ENCODE assay signal across 20 cellular contexts in the genomic region with DNA sequence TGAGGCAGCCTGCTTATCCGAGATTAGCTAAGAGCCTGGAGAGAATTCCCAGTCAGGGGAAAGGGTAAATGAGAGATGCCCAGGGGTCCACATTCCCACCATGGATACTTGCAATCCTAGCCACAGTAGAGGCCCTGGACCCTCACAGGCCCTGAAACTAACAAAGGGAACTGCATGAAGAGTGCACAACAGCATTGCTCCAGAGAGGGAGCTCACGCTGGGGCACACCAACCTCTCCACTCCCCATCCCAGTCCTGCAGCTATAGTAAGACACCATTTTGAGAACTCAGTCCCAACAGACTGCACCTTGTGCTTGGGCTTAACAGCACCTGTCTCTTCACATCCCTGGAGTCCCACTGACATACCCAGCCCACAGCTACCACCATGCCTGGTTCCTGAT. TPM values are rescaled to one million over a fixed set of nuclear protein-coding genes. Genes with fewer than 3 reads are reported as not detected.
DNase-seq lines count a peak whose midpoint lies in the region; ATAC-seq and TF ChIP-seq lines count a peak whose summit lies in the region.
"Had no signal": no experiment of that assay in that cellular context is flagged by ENCODE, and none has a peak within 500 bp of the region (broad histone marks: within the 10 kb centered on the region; RNA-seq: fewer than 3 reads in every experiment).

No MANE protein-coding gene starts in this region.

- H3K4me1 Mint-ChIP-seq in GM23338 (peaks cover 56% of the 10 kb centered on the region), endodermal cell (peaks cover 35% of the 10 kb centered on the region), nephron (peaks cover 38% of the 10 kb centered on the region)

- peak; percentile 30 for DNase-seq in GM23338 (ENCODE audit: low spot score)
- peak; percentile 74 for DNase-seq in endodermal cell
- DNase-seq in NK-92 (lab: John Stamatoyannopoulos, UW; ENCODE audit: unreplicated experiment), result no peak
- DNase-seq in GOT3 (lab: John Stamatoyannopoulos, UW), result no peak
- no peak for DNase-seq in suprapubic skin (ENCODE audit: low spot score in 2 of 2)
- DNase-seq: CD4-positive, alpha-beta memory T cell; H7; KG1; NCI-H1092 treated with DMSO at 0.1 percent for 48 hours; NCI-H146; NCI-H2029; NCI-H226; NCI-H510A treated with DMSO at 0.1 percent for 48 hours; NCI-H774; SIG-M5; SK-N-SH had no signal

- H3K9me3 ChIP-seq in HUES48 (ENCODE audit: control insufficient read depth, insufficient read depth, low read length), result peaks cover 10% of the 10 kb centered on the region
- H3K9me3 ChIP-seq in endodermal cell (ENCODE audit: control insufficient read depth, low read length), result peaks cover 42% of the 10 kb centered on the region
- no peaks in the 10 kb centered on the region for H3K9me3 ChIP-seq in suprapubic skin

- no peaks in the 10 kb centered on the region for H3K9me2 ChIP-seq in GM23338 (ENCODE audit: insufficient read depth)
- H3K9me2 ChIP-seq: SK-N-SH had no signal

- 75 to 78% methylated on average over 2 of the region's 2 CpGs for WGBS in endodermal cell (ENCODE audit: insufficient coverage in 1 of 2, insufficient read length in 1 of 2), 2 experiments
- WGBS in suprapubic skin, result 95% methylated on average over 2 of the region's 2 CpGs

- H3K27ac ChIP-seq in GM23338 (ENCODE audit: low read depth), result no peak overlapping the region
- H3K27ac ChIP-seq in HUES48 (ENCODE audit: low read depth, low read length), result peak overlapping the region; percentile 5
- no peak overlapping the region for H3K27ac ChIP-seq in endodermal cell (ENCODE audit: low read depth, low read length)
- no peak overlapping the region for H3K27ac ChIP-seq in suprapubic skin

- peak; percentile 68 for ATAC-seq in GM23338
- ATAC-seq: Panc1 had no signal

- H3K4me1 ChIP-seq in GM23338 (ENCODE audit: insufficient read depth), result peaks cover 38% of the 10 kb centered on the region
- H3K4me1 ChIP-seq in HUES48 (ENCODE audit: control insufficient read depth, insufficient read depth, low read length), result peaks cover 51% of the 10 kb centered on the region
- H3K4me1 ChIP-seq in endodermal cell (ENCODE audit: control insufficient read depth, insufficient read depth, low read length), result no peaks in the 10 kb centered on the region
- peaks cover 6% of the 10 kb centered on the region for H3K4me1 ChIP-seq in suprapubic skin

- H3K4me2 ChIP-seq in GM23338, result no peak overlapping the region
- H3K4me2 ChIP-seq: SK-N-SH had no signal

- no peak for TF ChIP-seq POLR2A in suprapubic skin (IDR thresholded peaks at IDR 0.05)

- H3K27me3 Mint-ChIP-seq in GM23338 (ENCODE audit: insufficient read depth, low read depth, poor library complexity) (peaks cover 4% of the 10 kb centered on the region), endodermal cell (ENCODE audit: insufficient read depth) (no peaks in the 10 kb centered on the region), nephron (ENCODE audit: low read depth) (no peaks in the 10 kb centered on the region)
- H3K27me3 Mint-ChIP-seq: CD4-positive, alpha-beta memory T cell had no signal

- no peak overlapping the region for H3K9ac ChIP-seq in HUES48 (ENCODE audit: low read depth, low read length)
- H3K9ac ChIP-seq in endodermal cell (ENCODE audit: extremely low read depth, low read length, poor library complexity, severe bottlenecking), result no peak overlapping the region
- H3K9ac ChIP-seq: SK-N-SH had no signal

- H3K36me3 Mint-ChIP-seq in GM23338 (ENCODE audit: low read depth) (peaks cover 43% of the 10 kb centered on the region), endodermal cell (ENCODE audit: low read depth) (peaks cover 29% of the 10 kb centered on the region), nephron (ENCODE audit: low read depth) (peaks cover 56% of the 10 kb centered on the region)

- H3K4me3 Mint-ChIP-seq in GM23338, result no peak overlapping the region
- no peak overlapping the region for H3K4me3 Mint-ChIP-seq in endodermal cell
- no peak overlapping the region for H3K4me3 Mint-ChIP-seq in nephron
- H3K4me3 Mint-ChIP-seq: CD4-positive, alpha-beta memory T cell; HFFc6 had no signal

- no peaks in the 10 kb centered on the region for H4K20me1 ChIP-seq in GM23338 (replicated peaks; ENCODE audit: insufficient read depth)

- H3K36me3 ChIP-seq in GM23338 (ENCODE audit: insufficient read depth) (no peaks in the 10 kb centered on the region), HUES48 (ENCODE audit: control insufficient read depth, insufficient read depth, low read length) (no peaks in the 10 kb centered on the region), endodermal cell (ENCODE audit: control insufficient read depth, insufficient read depth, low read length) (peaks cover under 1% of the 10 kb centered on the region), suprapubic skin (no peaks in the 10 kb centered on the region)

- peaks cover 29% of the 10 kb centered on the region for H3K9me3 Mint-ChIP-seq in GM23338
- peaks cover 33% of the 10 kb centered on the region for H3K9me3 Mint-ChIP-seq in endodermal cell
- H3K9me3 Mint-ChIP-seq in nephron, result peaks cover 30% of the 10 kb centered on the region

- no peak overlapping the region for H2AFZ ChIP-seq in GM23338

- TF ChIP-seq CTCF in GM23338 (conservative IDR thresholded peaks at IDR 0.05; ENCODE audit: low read depth in 2 of 2), result no peak
- no peak for TF ChIP-seq CTCF in endodermal cell (conservative IDR thresholded peaks at IDR 0.05)
- no peak for TF ChIP-seq CTCF in nephron (IDR thresholded peaks at IDR 0.05; ENCODE audit: unreplicated experiment in 3 of 3)
- no peak for TF ChIP-seq CTCF in suprapubic skin (IDR thresholded peaks at IDR 0.05)

- no peak for TF ChIP-seq EP300 in suprapubic skin (IDR thresholded peaks at IDR 0.05)

- peaks cover 60% of the 10 kb centered on the region for H3K79me2 ChIP-seq in GM23338 (replicated peaks; ENCODE audit: insufficient read depth)

- H3K27me3 ChIP-seq in GM23338 (ENCODE audit: insufficient read depth) (no peaks in the 10 kb centered on the region), HUES48 (ENCODE audit: control insufficient read depth, insufficient read depth, low read length) (no peaks in the 10 kb centered on the region), endodermal cell (ENCODE audit: control insufficient read depth, insufficient read depth, low read length, poor library complexity, severe bottlenecking) (no peaks in the 10 kb centered on the region), suprapubic skin (no peaks in the 10 kb centered on the region)

- no peaks in the 10 kb centered on the region for H3F3A ChIP-seq in GM23338 (replicated peaks; ENCODE audit: low read depth)

- peak overlapping the region; percentile 30; the same call in 1 of the 2 replicates for H3K27ac Mint-ChIP-seq in GM23338
- peak overlapping the region; percentile 44 for H3K27ac Mint-ChIP-seq in endodermal cell
- H3K27ac Mint-ChIP-seq in nephron, result peak overlapping the region in 2 of 3 experiments; percentile 59 to 80
- H3K27ac Mint-ChIP-seq: HFFc6 had no signal

- no peak overlapping the region for H3K4me3 ChIP-seq in GM23338
- H3K4me3 ChIP-seq in HUES48 (ENCODE audit: low read depth, low read length), result no peak overlapping the region
- peak overlapping the region; percentile 23 for H3K4me3 ChIP-seq in endodermal cell (ENCODE audit: low read length)
- no peak overlapping the region for H3K4me3 ChIP-seq in suprapubic skin

TF ChIP-seq in GM23338, 12 proteins besides CTCF, POLR2A, EP300 and RAD21 (continues in another document):
- no peak for TF ChIP-seq EZH2 (IDR thresholded peaks at IDR 0.05; ENCODE audit: low read depth, unreplicated experiment)

RNA-seq across cellular contexts. Expression of gene CEP83, which starts 30.5 kb away (rescaled TPM):
- total RNA-seq in GM23338 (2014; rRNA removed; shearing (Covaris generic)), result 24.7 and 29.8 TPM in 2 replicates
- 23.1 and 33.7 TPM in 2 replicates for polyA plus RNA-seq in GM23338 (2016; fragmentation: Nextera tagmentation; extraction: Ambion mirVana)
- total RNA-seq in endodermal cell (10 to 100 TPM; 28.6 to 36.3 TPM), suprapubic skin (10 to 100 TPM in 3 of 4 donors, 1 to 10 TPM in 1; 8.5 to 18.4 (median 12.6) TPM)
- 21.7 TPM for polyA plus RNA-seq in endodermal cell (2013, experiment 1 of 2)
- 21.4 TPM for polyA plus RNA-seq in endodermal cell (2013, experiment 2 of 2)

Comparison
In these comparisons a context has a peak if more than half of its experiments do, and no peak if none do; other contexts are left out.
1. DNase-seq: peak in GM23338 (single experiment) and endodermal cell (single experiment); none in NK-92 (single experiment), GOT3 (single experiment) and suprapubic skin (0 of 2).
2. Peak in every context shown above with its lines, with median percentiles within 50 percentile points of each other: H3K27ac Mint-ChIP-seq.